ENCODE assay signal across 12 cellular contexts in genomic region chr9:129331772-129332512, GRCh38.
DNase-seq lines count a peak whose midpoint lies in the region; TF ChIP-seq lines count a peak whose summit lies in the region.
"Had no signal": no experiment of that assay in that cellular context is flagged by ENCODE, and none has a peak within 500 bp of the region (broad histone marks: within the 10 kb centered on the region; RNA-seq: fewer than 3 reads in every experiment).

No MANE protein-coding gene starts in this region.

- POLR2A ChIA-PET in PC-9 (lab: Charles Lee; ENCODE audit: unreplicated experiment), result no interaction called here

- H3K79me2 ChIP-seq in PC-9 (ENCODE audit: low read depth) (no peaks in the 10 kb centered on the region), osteoblast (ENCODE audit: insufficient read depth, low read length) (no peaks in the 10 kb centered on the region)

- H3K9me3 ChIP-seq in PC-9 (ENCODE audit: insufficient read depth, low read depth) (peaks cover 12% of the 10 kb centered on the region), esophagus (ENCODE audit: control insufficient read depth in 2 of 2, insufficient read depth in 1 of 2, low read depth in 1 of 2, low read length in 1 of 2) (peaks cover 0 to 4% of the 10 kb centered on the region in 2 donors), osteoblast (ENCODE audit: low read depth, low read length) (peaks cover 2% of the 10 kb centered on the region)

- H3K27me3 ChIP-seq in PC-9 (ENCODE audit: insufficient read depth, low read depth) (no peaks in the 10 kb centered on the region), esophagus (ENCODE audit: control insufficient read depth in 1 of 2, insufficient read depth in 2 of 2, low read length in 2 of 2) (no peaks in the 10 kb centered on the region), osteoblast (ENCODE audit: insufficient read depth, low read length) (no peaks in the 10 kb centered on the region)

- peaks cover 37% of the 10 kb centered on the region for H3F3A ChIP-seq in PC-9 (ENCODE audit: insufficient read depth, low read depth)

- DNase-seq in PC-9 (no peak), osteoblast (ENCODE audit: insufficient read length, low spot score, missing footprints) (no peak), NCI-H2029 (lab: John Stamatoyannopoulos, UW) (no peak)
- no peak for DNase-seq in stimulated activated CD4-positive, alpha-beta T cell treated with anti-CD3 and anti-CD28 coated beads, Interleukin-15, amount 100 ng/mL, for 24 hours
- no peak for DNase-seq in activated CD4-positive, CD25-positive, alpha-beta regulatory T cell treated with anti-CD3 and anti-CD28 coated beads, Interleukin-2, amount 50 U/mL, for 72 hours
- no peak for DNase-seq in activated naive CD4-positive, alpha-beta T cell treated with anti-CD3 and anti-CD28 coated beads, Interleukin-2, amount 50 U/mL, for 16 hours
- DNase-seq: activated CD4-positive, alpha-beta T cell treated with anti-CD3 and anti-CD28 coated beads for 48 hours; activated effector memory CD4-positive, alpha-beta T cell treated with Interleukin-2 at 50 U/mL for 16 hours; foreskin melanocyte; NCI-H1417 had no signal

- H3K4me1 ChIP-seq in PC-9 (replicated peaks; ENCODE audit: insufficient read depth) (peaks cover 53% of the 10 kb centered on the region), esophagus (ENCODE audit: control insufficient read depth in 2 of 2, insufficient read depth in 2 of 2, low read length in 1 of 2) (peaks cover 10 to 25% of the 10 kb centered on the region in 2 donors), osteoblast (ENCODE audit: insufficient read depth, low read length) (peaks cover 56% of the 10 kb centered on the region)

- TF ChIP-seq CTCF in 22Rv1 (IDR thresholded peaks at IDR 0.05) (no peak), PC-9 (conservative IDR thresholded peaks at IDR 0.05) (no peak), osteoblast (IDR thresholded peaks at IDR 0.05; ENCODE audit: extremely low read depth, low read depth, low read length) (no peak)

- CTCF ChIA-PET in PC-9 (lab: Charles Lee), result interaction anchor here (1.0 kb wide), 1 partner anchor 157 kb away, joined by 3 read pairs; no protein-coding TSS in a partner anchor

- intact Hi-C loops in PC-9 (cut with micrococcal nuclease; ENCODE audit: unreplicated experiment), result no loop called here

- H3K36me3 ChIP-seq in PC-9 (ENCODE audit: low read depth) (no peaks in the 10 kb centered on the region), esophagus (ENCODE audit: control insufficient read depth in 2 of 2, insufficient read depth in 2 of 2, low read length in 1 of 2) (no peaks in the 10 kb centered on the region), osteoblast (ENCODE audit: insufficient read depth, low read length) (no peaks in the 10 kb centered on the region)

- no TSS peak for BruUV-seq in PC-9 (replicated peaks; lab: Mats Ljungman, UMichigan)

- H3K9me2 ChIP-seq in PC-9 (ENCODE audit: insufficient read depth), result no peaks in the 10 kb centered on the region

- H3K4me3 ChIP-seq in PC-9, result no peak overlapping the region
- H3K4me3 ChIP-seq in esophagus (ENCODE audit: low read depth in 1 of 2, low read length in 2 of 2), result peak overlapping the region in 1 of 2 donors; percentile 29
- no peak overlapping the region for H3K4me3 ChIP-seq in osteoblast (ENCODE audit: insufficient read depth, low read length)

- 51 to 69% methylated on average over 13 of the region's 13 CpGs for WGBS in esophagus, 2 donors

- H2AFZ ChIP-seq in PC-9, result no peak overlapping the region
- H2AFZ ChIP-seq in osteoblast (ENCODE audit: low read length), result peak overlapping the region; percentile 74

- H3K4me2 ChIP-seq in PC-9, result no peak overlapping the region
- no peak overlapping the region for H3K4me2 ChIP-seq in osteoblast (ENCODE audit: insufficient read depth, low read length)

- H3K27ac ChIP-seq in 22Rv1 (peak overlapping the region; percentile 83), PC-9 (peak overlapping the region; percentile 94), esophagus (ENCODE audit: low read depth in 2 of 2, low read length in 1 of 2) (peak overlapping the region; percentile 97), osteoblast (ENCODE audit: low read depth, low read length) (peak overlapping the region; percentile 1)

- H4K20me1 ChIP-seq in PC-9 (ENCODE audit: insufficient read depth) (no peaks in the 10 kb centered on the region), osteoblast (ENCODE audit: insufficient read depth, low read length) (no peaks in the 10 kb centered on the region)

Comparison
In these comparisons a context has a peak if more than half of its experiments do, and no peak if none do; other contexts are left out.
1. H3K27ac ChIP-seq: peak in every context shown above with its lines; median percentile 97 in esophagus; 94 in PC-9; 83 in 22Rv1; 1 in osteoblast.